In the genomic region with DNA sequence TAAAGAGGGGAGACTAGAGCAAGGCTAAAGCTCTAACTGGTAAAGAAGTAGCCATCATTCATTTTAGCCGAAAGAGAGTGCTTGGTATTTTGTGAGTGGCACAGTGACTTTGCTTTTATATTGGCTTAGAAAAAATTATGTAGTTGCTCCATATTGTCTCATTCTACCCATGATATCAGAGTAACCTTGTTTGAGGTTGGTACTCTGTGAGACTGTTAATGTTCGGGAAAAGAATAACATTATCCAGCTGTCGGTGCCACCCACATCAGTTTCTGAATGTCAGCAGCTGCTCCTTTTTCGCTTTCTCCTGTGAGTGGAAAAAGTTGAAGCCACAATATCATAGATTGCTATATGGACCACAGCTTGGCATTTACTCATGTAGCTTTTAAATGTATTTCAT, we compare ENCODE assay signal across 31 cellular contexts.
"Had no signal": no experiment of that assay in that cellular context is flagged by ENCODE, and none has a peak within 500 bp of the region (broad histone marks: within the 10 kb centered on the region; RNA-seq: fewer than 3 reads in every experiment).

No MANE protein-coding gene starts in this region.

- H3K27me3 ChIP-seq: ascending aorta, brain microvascular endothelial cell, breast epithelium had no signal

- H3K4me3 ChIP-seq: ascending aorta, breast epithelium had no signal

- FAIRE-seq: colon, TTC549 had no signal

- ATAC-seq: activated CD4-positive, alpha-beta T cell treated with anti-CD3 and anti-CD28 coated beads for 36 hours; activated CD8-positive, alpha-beta memory T cell treated with anti-CD3 and anti-CD28 coated beads, Interleukin-2, amount 10 ng/mL, durations not matched to agents 7 days and 5 days; activated CD8-positive, alpha-beta T cell treated with anti-CD3 and anti-CD28 coated beads, Interleukin-2, amount 10 ng/mL, durations not matched to agents 7 days and 5 days; activated naive CD8-positive, alpha-beta T cell treated with anti-CD3 and anti-CD28 coated beads, Interleukin-2, amount 50 U/mL, for 24 hours; WTC11 had no signal

- DNase-seq: activated CD4-positive, alpha-beta memory T cell treated with anti-CD3 and anti-CD28 coated beads, Interleukin-2, amount 10 ng/mL, durations not matched to agents 7 days and 5 days; activated CD4-positive, alpha-beta T cell treated with anti-CD3 and anti-CD28 coated beads for 1 hour; activated CD4-positive, alpha-beta T cell treated with anti-CD3 and anti-CD28 coated beads for 36 hours; activated CD4-positive, alpha-beta T cell treated with anti-CD3 and anti-CD28 coated beads for 48 hours; activated CD4-positive, alpha-beta T cell treated with anti-CD3 and anti-CD28 coated beads, Interleukin-2, amount 10 ng/mL, durations not matched to agents 7 days and 5 days; activated CD4-positive, alpha-beta T cell treated with anti-CD3 and anti-CD28 coated beads, Interleukin-2, amount 50 U/mL, for 48 hours; activated CD8-positive, alpha-beta memory T cell treated with anti-CD3 and anti-CD28 coated beads for 24 hours; activated CD8-positive, alpha-beta memory T cell treated with anti-CD3 and anti-CD28 coated beads, Interleukin-2, amount 10 ng/mL, durations not matched to agents 7 days and 5 days; activated CD8-positive, alpha-beta memory T cell treated with anti-CD3 and anti-CD28 coated beads, Interleukin-2, amount 50 U/mL, for 48 hours; activated CD8-positive, alpha-beta T cell treated with anti-CD3 and anti-CD28 coated beads, Interleukin-2, amount 10 ng/mL, durations not matched to agents 7 days and 5 days; activated effector memory CD4-positive, alpha-beta T cell treated with Interleukin-2 at 50 U/mL for 16 hours; activated gamma-delta T cell; activated naive CD4-positive, alpha-beta T cell treated with anti-CD3 and anti-CD28 coated beads, Interleukin-2, amount 10 ng/mL, durations not matched to agents 7 days and 5 days; activated naive CD4-positive, alpha-beta T cell treated with Interleukin-2 at 50 U/mL for 16 hours; activated naive CD8-positive, alpha-beta T cell treated with anti-CD3 and anti-CD28 coated beads, Interleukin-2, amount 10 ng/mL, durations not matched to agents 7 days and 5 days; activated naive CD8-positive, alpha-beta T cell treated with anti-CD3 and anti-CD28 coated beads, Interleukin-2, amount 50 U/mL, for 24 hours; activated T-cell treated with anti-CD3 and anti-CD28 coated beads, Interleukin-2, amount 50 U/mL, for 24 hours; activated T-cell treated with anti-CD3 and anti-CD28 coated beads, Interleukin-2, amount 50 U/mL, for 48 hours; amygdala; anterior cingulate cortex; brain microvascular endothelial cell; central memory CD4-positive, alpha-beta T cell; T-helper 1 cell; T-helper 2 cell; T-helper 9 cell; WERI-Rb-1 had no signal

- H3K9me3 ChIP-seq: ascending aorta, breast epithelium had no signal

- H3K36me3 ChIP-seq: ascending aorta, brain microvascular endothelial cell, breast epithelium, WERI-Rb-1 had no signal

- H3K27ac ChIP-seq: ascending aorta, brain microvascular endothelial cell, breast epithelium, WERI-Rb-1 had no signal

- H3K4me1 ChIP-seq: ascending aorta, breast epithelium had no signal
